ENCODE assay signal across 8 cellular contexts in genomic region chr19:58513694-58514563, GRCh38. TPM values are rescaled to one million over a fixed set of nuclear protein-coding genes. Genes with fewer than 3 reads are reported as not detected.
DNase-seq lines count a peak whose midpoint lies in the region; ATAC-seq, FAIRE-seq and TF ChIP-seq lines count a peak whose summit lies in the region.

No MANE protein-coding gene starts in this region.

- H3K36me3 ChIP-seq in bronchial epithelial cell (ENCODE audit: control insufficient read depth, insufficient read depth, low read length) = peaks cover 2% of the 10 kb centered on the region

- H3K9me3 Mint-ChIP-seq in WTC11 (no peaks in the 10 kb centered on the region), immature natural killer cell (no peaks in the 10 kb centered on the region)

- POLR2A ChIA-PET in WTC11 (lab: Charles Lee) = interaction anchor here (0.7 to 1.7 kb wide), 2 partner anchors 15 to 30 kb away, joined by 6 to 8 read pairs; partner anchors contain the start of gene TRIM28

- H3K27ac Mint-ChIP-seq in WTC11 = peak overlapping the region; percentile 57
- H3K27ac Mint-ChIP-seq in immature natural killer cell = peak overlapping the region; percentile 46 to 79 (median 65)

- H3K36me3 Mint-ChIP-seq in WTC11 (peaks cover 5% of the 10 kb centered on the region), immature natural killer cell (peaks cover 0 to 5% (median 3%) of the 10 kb centered on the region in 3 donors)

- DNase-seq in GM12891 (ENCODE audit: insufficient read length, low spot score) (peak; percentile 99), NCI-H2107 (lab: John Stamatoyannopoulos, UW) (peak; percentile 65), WTC11 (ENCODE audit: low spot score) (peak; percentile 95), bronchial epithelial cell (ENCODE audit: low read depth) (peak; percentile 77), immature natural killer cell (peak; percentile 87 to 91 (median 91)), smooth muscle cell of the brain vasculature (ENCODE audit: low read depth, low spot score) (peak; percentile 69), RCC 7860 (ENCODE audit: low spot score) (no peak)

- H3K4me1 Mint-ChIP-seq in WTC11 = peaks cover 28% of the 10 kb centered on the region
- peaks cover 17 to 28% of the 10 kb centered on the region in 2 donors for H3K4me1 Mint-ChIP-seq in immature natural killer cell

- peak overlapping the region; percentile 37 for H3K4me3 ChIP-seq in bronchial epithelial cell (ENCODE audit: low read depth, low read length)

- H3K27me3 Mint-ChIP-seq in WTC11 (ENCODE audit: low read depth) (peaks cover 12% of the 10 kb centered on the region), immature natural killer cell (ENCODE audit: low read depth in 3 of 3) (peaks cover 0 to 8% (median 3%) of the 10 kb centered on the region in 3 donors)

- H3K27me3 ChIP-seq in bronchial epithelial cell (ENCODE audit: control insufficient read depth, insufficient read depth, low read length) = no peaks in the 10 kb centered on the region

- peak; percentile 90 for TF ChIP-seq POLR2A in GM12891 (IDR thresholded peaks at IDR 0.05; ENCODE audit: low read depth, low read length)

- peak; percentile 100 for FAIRE-seq in GM12891 (lab: Jason Lieb, UNC)
- no peak for FAIRE-seq in bronchial epithelial cell (lab: Jason Lieb, UNC)
- no peak for FAIRE-seq in RCC 7860 (lab: Jason Lieb, UNC)

- peak; percentile 50 for ATAC-seq in HG02973 (IDR thresholded peaks at IDR 0.05; ENCODE audit: unreplicated experiment)
- peak; percentile 78 for ATAC-seq in WTC11

- peak overlapping the region; percentile 75 for H3K4me3 Mint-ChIP-seq in WTC11
- H3K4me3 Mint-ChIP-seq in immature natural killer cell = peak overlapping the region; percentile 76 to 83 (median 81)

- CTCF ChIA-PET in WTC11 (lab: Charles Lee) = interaction anchor here (0.6 to 2.7 kb wide), 31 partner anchors 9 to 286 kb away, joined by 3 to 33 read pairs (median 6); partner anchors contain the start of genes CHMP2A, TRIM28, UBE2M and ZNF324B

- TF ChIP-seq CTCF in WTC11 (IDR thresholded peaks at IDR 0.05) = peak; percentile 89
- peak; percentile 94 for TF ChIP-seq CTCF in bronchial epithelial cell (IDR thresholded peaks at IDR 0.05; ENCODE audit: insufficient read depth, low read length, severe bottlenecking)

TF ChIP-seq in GM12891, 5 proteins besides CTCF, POLR2A, EP300 and RAD21:
- TF ChIP-seq TAF1 (IDR thresholded peaks at IDR 0.05; ENCODE audit: low read depth, low read length) = 0 out of 2 replicates have a peak, but pooled peaks have one; percentile 64
- peak; percentile 87 for TF ChIP-seq POLR2AphosphoS5 (IDR thresholded peaks at IDR 0.05; ENCODE audit: low read depth, low read length)
- TF ChIP-seq SPI1 (IDR thresholded peaks at IDR 0.05; ENCODE audit: low read depth, low read length) = no peak
- TF ChIP-seq PAX5 (IDR thresholded peaks at IDR 0.05; ENCODE audit: insufficient read depth, low read length, severe bottlenecking) = peak; percentile 72
- peak; percentile 62 for TF ChIP-seq POU2F2 (IDR thresholded peaks at IDR 0.05; ENCODE audit: low read depth, low read length)

TF ChIP-seq in WTC11, 78 proteins besides CTCF, POLR2A, EP300 and RAD21 (continues in another document):
- TF ChIP-seq IRF1 (CRISPR knock-in tag; IDR thresholded peaks at IDR 0.05) = peak; percentile 87; the same call in 1 of the 2 replicates
- no peak for TF ChIP-seq TCF7 (CRISPR knock-in tag; IDR thresholded peaks at IDR 0.05; ENCODE audit: low read depth)
- TF ChIP-seq SP1 (CRISPR knock-in tag; conservative IDR thresholded peaks at IDR 0.05) = peak; percentile 91
- 0 out of 2 replicates have a peak, but pooled peaks have one; percentile 38 for TF ChIP-seq ZBTB43 (CRISPR knock-in tag; IDR thresholded peaks at IDR 0.05)
- TF ChIP-seq FOXJ3 (CRISPR knock-in tag; IDR thresholded peaks at IDR 0.05; ENCODE audit: borderline replicate concordance) = no peak
- TF ChIP-seq, protein P1, sequence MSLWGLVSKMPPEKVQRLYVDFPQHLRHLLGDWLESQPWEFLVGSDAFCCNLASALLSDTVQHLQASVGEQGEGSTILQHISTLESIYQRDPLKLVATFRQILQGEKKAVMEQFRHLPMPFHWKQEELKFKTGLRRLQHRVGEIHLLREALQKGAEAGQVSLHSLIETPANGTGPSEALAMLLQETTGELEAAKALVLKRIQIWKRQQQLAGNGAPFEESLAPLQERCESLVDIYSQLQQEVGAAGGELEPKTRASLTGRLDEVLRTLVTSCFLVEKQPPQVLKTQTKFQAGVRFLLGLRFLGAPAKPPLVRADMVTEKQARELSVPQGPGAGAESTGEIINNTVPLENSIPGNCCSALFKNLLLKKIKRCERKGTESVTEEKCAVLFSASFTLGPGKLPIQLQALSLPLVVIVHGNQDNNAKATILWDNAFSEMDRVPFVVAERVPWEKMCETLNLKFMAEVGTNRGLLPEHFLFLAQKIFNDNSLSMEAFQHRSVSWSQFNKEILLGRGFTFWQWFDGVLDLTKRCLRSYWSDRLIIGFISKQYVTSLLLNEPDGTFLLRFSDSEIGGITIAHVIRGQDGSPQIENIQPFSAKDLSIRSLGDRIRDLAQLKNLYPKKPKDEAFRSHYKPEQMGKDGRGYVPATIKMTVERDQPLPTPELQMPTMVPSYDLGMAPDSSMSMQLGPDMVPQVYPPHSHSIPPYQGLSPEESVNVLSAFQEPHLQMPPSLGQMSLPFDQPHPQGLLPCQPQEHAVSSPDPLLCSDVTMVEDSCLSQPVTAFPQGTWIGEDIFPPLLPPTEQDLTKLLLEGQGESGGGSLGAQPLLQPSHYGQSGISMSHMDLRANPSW (CRISPR knock-in tag; conservative IDR thresholded peaks at IDR 0.05; ENCODE audit: low read depth) = 0 out of 2 replicates have a peak, but pooled peaks have one; percentile 53
- peak; percentile 52 for TF ChIP-seq RELA (CRISPR knock-in tag; IDR thresholded peaks at IDR 0.05; ENCODE audit: borderline replicate concordance)
- no peak for TF ChIP-seq SMAD4 (CRISPR knock-in tag; IDR thresholded peaks at IDR 0.05)
- peak; percentile 89; the same call in 1 of the 2 replicates for TF ChIP-seq CBFB (CRISPR knock-in tag; IDR thresholded peaks at IDR 0.05; ENCODE audit: low read depth)
- no peak for TF ChIP-seq IRF2 (CRISPR knock-in tag; IDR thresholded peaks at IDR 0.05; ENCODE audit: borderline replicate concordance, low read depth)
- TF ChIP-seq ZNF425 (CRISPR knock-in tag; conservative IDR thresholded peaks at IDR 0.05) = no peak

RNA-seq across cellular contexts. Expression of gene SLC27A5, which starts 2.1 kb away (rescaled TPM):
- polyA plus RNA-seq in GM12891 (2012; ENCODE audit: low read depth, missing spikeins) = 23.9 TPM
- total RNA-seq in WTC11 (2021) (18.8 to 22.0 TPM (median 21.9 TPM) in 3 replicates), bronchial epithelial cell (11.1 and 28.8 TPM in 2 replicates)
- polyA plus RNA-seq in immature natural killer cell = 10 to 100 TPM in 2 of 3 donors, 1 to 10 TPM in 1; 7.6 to 23.7 (median 14.8) TPM

RNA-seq across cellular contexts. Expression of gene ZBTB45, which starts 5.7 kb away (rescaled TPM):
- polyA plus RNA-seq in GM12891 (2012; ENCODE audit: low read depth, missing spikeins) = 6.1 TPM
- 17.0 to 19.7 TPM (median 18.0 TPM) in 3 replicates for total RNA-seq in WTC11 (2021)
- total RNA-seq in bronchial epithelial cell = 3.4 and 5.1 TPM in 2 replicates
- polyA plus RNA-seq in immature natural killer cell = 1 to 10 TPM; 2.8 to 7.2 (median 3.4) TPM

RNA-seq across cellular contexts. Expression of gene TRIM28, which starts 29.9 kb away (rescaled TPM):
- 367 TPM for polyA plus RNA-seq in GM12891 (2012; ENCODE audit: low read depth, missing spikeins)
- 1,095 to 1,221 TPM (median 1,108 TPM) in 3 replicates for total RNA-seq in WTC11 (2021)
- 270 and 277 TPM in 2 replicates for total RNA-seq in bronchial epithelial cell
- 10 to 100 TPM; 34.3 to 36.3 (median 35.7) TPM for polyA plus RNA-seq in immature natural killer cell

RNA-seq across cellular contexts. Expression of gene ZNF446, which starts 37.8 kb away (rescaled TPM):
- polyA plus RNA-seq in GM12891 (2012; ENCODE audit: low read depth, missing spikeins) = 6.1 TPM
- total RNA-seq in WTC11 (2021) (5.0 to 6.5 TPM (median 6.0 TPM) in 3 replicates), bronchial epithelial cell (2.4 and 3.7 TPM in 2 replicates)
- polyA plus RNA-seq in immature natural killer cell = 1 to 10 TPM; 2.3 to 3.6 (median 2.5) TPM

RNA-seq across cellular contexts. Expression of gene CHMP2A, which starts 41.0 kb away (rescaled TPM):
- polyA plus RNA-seq in GM12891 (2012; ENCODE audit: low read depth, missing spikeins) = 146 TPM
- total RNA-seq in WTC11 (2021) = 109 to 126 TPM (median 119 TPM) in 3 replicates
- 166 and 219 TPM in 2 replicates for total RNA-seq in bronchial epithelial cell
- 100 to 1,000 TPM; 210 to 265 (median 231) TPM for polyA plus RNA-seq in immature natural killer cell
